In genomic region chr2:20724500-20725053, GRCh38 we compare ENCODE assay signal across 17 cellular contexts. TPM values are rescaled to one million over a fixed set of nuclear protein-coding genes. Genes with fewer than 3 reads are reported as not detected.
DNase-seq lines count a peak whose midpoint lies in the region; ATAC-seq and TF ChIP-seq lines count a peak whose summit lies in the region.
"Had no signal": no experiment of that assay in that cellular context is flagged by ENCODE, and none has a peak within 500 bp of the region (broad histone marks: within the 10 kb centered on the region; RNA-seq: fewer than 3 reads in every experiment).

No MANE protein-coding gene starts in this region.

- DNase-seq in activated CD4-positive, alpha-beta T cell treated with anti-CD3 and anti-CD28 coated beads for 36 hours: no peak
- no peak for DNase-seq in activated CD4-positive, alpha-beta T cell treated with anti-CD3 and anti-CD28 coated beads, Interleukin-2, amount 50 U/mL, for 48 hours
- DNase-seq in mesenchymal stem cell: no peak
- no peak for DNase-seq in thoracic aorta (ENCODE audit: low spot score)
- DNase-seq in AG08395 (ENCODE audit: low spot score): no peak
- no peak for DNase-seq in NCI-H1417 treated with DMSO at 0.1 percent for 48 hours (lab: John Stamatoyannopoulos, UW)
- DNase-seq: AML-193; CD8-positive, alpha-beta memory T cell; DMS 273 treated with DMSO at 0.1 percent for 48 hours; H7 had no signal

- H3K18ac ChIP-seq in mesenchymal stem cell (ENCODE audit: low read depth in 1 of 2, low read length in 2 of 2): no peak overlapping the region

- no peak overlapping the region for H3K27ac Mint-ChIP-seq in activated CD4-positive, alpha-beta T cell treated with anti-CD3 and anti-CD28 coated beads for 36 hours
- peak overlapping the region; percentile 56 for H3K27ac Mint-ChIP-seq in activated T-helper 17 cell treated with anti-CD3 and anti-CD28 coated beads, Interleukin-2, amount 50 U/mL, for 72 hours
- H3K27ac Mint-ChIP-seq: GM23338 had no signal

- peaks cover 6% of the 10 kb centered on the region for H3K9me3 Mint-ChIP-seq in activated CD4-positive, alpha-beta T cell treated with anti-CD3 and anti-CD28 coated beads for 36 hours (ENCODE audit: low read depth)
- H3K9me3 Mint-ChIP-seq in activated T-helper 17 cell treated with anti-CD3 and anti-CD28 coated beads, Interleukin-2, amount 50 U/mL, for 72 hours: no peaks in the 10 kb centered on the region
- H3K9me3 Mint-ChIP-seq: GM23338 had no signal

- H3K4me3 Mint-ChIP-seq in activated CD4-positive, alpha-beta T cell treated with anti-CD3 and anti-CD28 coated beads for 36 hours: no peak overlapping the region
- H3K4me3 Mint-ChIP-seq in activated T-helper 17 cell treated with anti-CD3 and anti-CD28 coated beads, Interleukin-2, amount 50 U/mL, for 72 hours: no peak overlapping the region
- H3K4me3 Mint-ChIP-seq: CD8-positive, alpha-beta memory T cell; GM23338 had no signal

- CTCF ChIA-PET in activated CD4-positive, alpha-beta T cell treated with anti-CD3 and anti-CD28 coated beads for 36 hours (lab: Charles Lee): no interaction called here

- H2BK120ac ChIP-seq in mesenchymal stem cell (ENCODE audit: low read depth, low read length): no peak overlapping the region

- intact Hi-C loops in activated CD4-positive, alpha-beta T cell treated with anti-CD3 and anti-CD28 coated beads for 36 hours (cut with DNase I, micrococcal nuclease): no loop called here

- H2AFZ ChIP-seq in mesenchymal stem cell (ENCODE audit: low read depth, low read length): no peak overlapping the region
- H2AFZ ChIP-seq: GM23338 had no signal

- H3K4ac ChIP-seq in mesenchymal stem cell (ENCODE audit: low read depth in 1 of 2, low read length in 2 of 2): no peak overlapping the region

- H3K4me1 Mint-ChIP-seq in activated CD4-positive, alpha-beta T cell treated with anti-CD3 and anti-CD28 coated beads for 36 hours: peaks cover 4% of the 10 kb centered on the region
- H3K4me1 Mint-ChIP-seq in activated T-helper 17 cell treated with anti-CD3 and anti-CD28 coated beads, Interleukin-2, amount 50 U/mL, for 72 hours: peaks cover 9% of the 10 kb centered on the region
- H3K4me1 Mint-ChIP-seq: GM23338 had no signal

- H3K4me1 ChIP-seq in mesenchymal stem cell (ENCODE audit: control insufficient read depth, insufficient read depth, low read depth, low read length) (peaks cover 5% of the 10 kb centered on the region), thoracic aorta (ENCODE audit: control insufficient read depth in 1 of 2, low read depth in 2 of 2) (peaks cover 30 to 52% of the 10 kb centered on the region in 2 donors)
- H3K4me1 ChIP-seq: BLaER1 had no signal

- no peaks in the 10 kb centered on the region for H3K27me3 Mint-ChIP-seq in activated CD4-positive, alpha-beta T cell treated with anti-CD3 and anti-CD28 coated beads for 36 hours
- H3K27me3 Mint-ChIP-seq in activated T-helper 17 cell treated with anti-CD3 and anti-CD28 coated beads, Interleukin-2, amount 50 U/mL, for 72 hours: no peaks in the 10 kb centered on the region
- H3K27me3 Mint-ChIP-seq: CD8-positive, alpha-beta memory T cell had no signal

- peak; percentile 42 for ATAC-seq in activated CD4-positive, alpha-beta T cell treated with anti-CD3 and anti-CD28 coated beads for 36 hours
- peak; percentile 90 for ATAC-seq in activated T-helper 17 cell treated with anti-CD3 and anti-CD28 coated beads, Interleukin-2, amount 50 U/mL, for 72 hours (replicated peaks)
- ATAC-seq in thoracic aorta (ENCODE audit: insufficient number of reproducible peaks, low FRiP score, low read depth): no peak
- ATAC-seq in GM18511 (IDR thresholded peaks at IDR 0.05; ENCODE audit: unreplicated experiment): no peak
- ATAC-seq: GM23338, HepG2 had no signal

- no peak overlapping the region for H3K9ac ChIP-seq in mesenchymal stem cell (ENCODE audit: low read length)
- H3K9ac ChIP-seq: BLaER1 had no signal

- H2AK5ac ChIP-seq in mesenchymal stem cell (ENCODE audit: low read length, severe bottlenecking): peak overlapping the region; percentile 93

- H3K79me1 ChIP-seq in mesenchymal stem cell (replicated peaks; ENCODE audit: low read length, poor library complexity, severe bottlenecking): peaks cover 8% of the 10 kb centered on the region

- H3K27ac ChIP-seq in mesenchymal stem cell (ENCODE audit: low read length, poor library complexity, severe bottlenecking): peak overlapping the region; percentile 33
- H3K27ac ChIP-seq in thoracic aorta: peak overlapping the region; percentile 68 to 76
- H3K27ac ChIP-seq: 22Rv1, BLaER1 had no signal

- H4K8ac ChIP-seq in mesenchymal stem cell (ENCODE audit: low read length): no peak overlapping the region

- H2BK5ac ChIP-seq in mesenchymal stem cell (ENCODE audit: low read depth, low read length, poor library complexity, severe bottlenecking): no peak overlapping the region

- no peak overlapping the region for H4K91ac ChIP-seq in mesenchymal stem cell (ENCODE audit: low read length)

- H3K9me3 ChIP-seq in mesenchymal stem cell (ENCODE audit: control insufficient read depth, low read length) (peaks cover under 1% of the 10 kb centered on the region), thoracic aorta (no peaks in the 10 kb centered on the region)

- peaks cover 46% of the 10 kb centered on the region for H3K36me3 Mint-ChIP-seq in activated CD4-positive, alpha-beta T cell treated with anti-CD3 and anti-CD28 coated beads for 36 hours (ENCODE audit: low read depth)
- H3K36me3 Mint-ChIP-seq in activated T-helper 17 cell treated with anti-CD3 and anti-CD28 coated beads, Interleukin-2, amount 50 U/mL, for 72 hours (ENCODE audit: low read depth): peaks cover 39% of the 10 kb centered on the region

- no peak overlapping the region for H2BK12ac ChIP-seq in mesenchymal stem cell (ENCODE audit: low read length in 2 of 2)

- H3K27me3 ChIP-seq in mesenchymal stem cell (ENCODE audit: control insufficient read depth in 1 of 2, insufficient read depth in 1 of 2, low read length in 2 of 2) (no peaks in the 10 kb centered on the region), thoracic aorta (replicated peaks; ENCODE audit: insufficient read depth) (no peaks in the 10 kb centered on the region)
- H3K27me3 ChIP-seq: BLaER1 had no signal

- H3K23ac ChIP-seq in mesenchymal stem cell (ENCODE audit: low read length in 2 of 2): no peak overlapping the region

- peaks cover 0 to 7% of the 10 kb centered on the region in 2 experiments for H3K36me3 ChIP-seq in mesenchymal stem cell (ENCODE audit: control insufficient read depth in 1 of 2, insufficient read depth in 2 of 2, low read depth in 1 of 2, low read length in 2 of 2)
- H3K36me3 ChIP-seq in thoracic aorta: no peaks in the 10 kb centered on the region

- 100% methylated on average over 2 of the region's 3 CpGs for WGBS in mesenchymal stem cell

- no peak overlapping the region for H3K14ac ChIP-seq in mesenchymal stem cell (ENCODE audit: low read length in 2 of 2)

- H3K4me2 ChIP-seq in mesenchymal stem cell (ENCODE audit: low read length, poor library complexity, severe bottlenecking): no peak overlapping the region
- H3K4me2 ChIP-seq: BLaER1, GM23338 had no signal

- H2BK15ac ChIP-seq in mesenchymal stem cell (ENCODE audit: low read depth, poor library complexity, severe bottlenecking): no peak overlapping the region

- no peak for TF ChIP-seq CTCF in thoracic aorta (IDR thresholded peaks at IDR 0.05)

- POLR2A ChIA-PET in activated CD4-positive, alpha-beta T cell treated with anti-CD3 and anti-CD28 coated beads for 36 hours (lab: Charles Lee): no interaction called here

- H3K4me3 ChIP-seq in mesenchymal stem cell (ENCODE audit: insufficient read depth in 1 of 2, low read depth in 1 of 2, low read length in 2 of 2): no peak overlapping the region
- H3K4me3 ChIP-seq in thoracic aorta: no peak overlapping the region
- H3K4me3 ChIP-seq: BLaER1, GM23338 had no signal

RNA-seq across cellular contexts. Expression of gene GDF7, which starts 57.6 kb away (rescaled TPM):
- total RNA-seq in activated CD4-positive, alpha-beta T cell treated with anti-CD3 and anti-CD28 coated beads for 36 hours: under 1 TPM in 1 of 2 experiments, not detected in 1; 0.02 TPM
- under 1 TPM; 0.02 to 0.48 TPM for total RNA-seq in activated T-helper 17 cell treated with anti-CD3 and anti-CD28 coated beads, Interleukin-2, amount 50 U/mL, for 72 hours
- 0.23 TPM for polyA plus RNA-seq in mesenchymal stem cell (2013, experiment 1 of 2)
- 0.25 TPM for polyA plus RNA-seq in mesenchymal stem cell (2013, experiment 2 of 2)
- 10 to 100 TPM; 39.7 to 40.7 TPM for total RNA-seq in thoracic aorta
- total RNA-seq: A673; CD8-positive, alpha-beta memory T cell had no signal

Comparison
In these comparisons a context has a peak if more than half of its experiments do, and no peak if none do; other contexts are left out.
1. ATAC-seq: peak in activated CD4-positive, alpha-beta T cell treated with anti-CD3 and anti-CD28 coated beads for 36 hours (single experiment) and activated T-helper 17 cell treated with anti-CD3 and anti-CD28 coated beads, Interleukin-2, amount 50 U/mL, for 72 hours (single experiment); none in thoracic aorta (single experiment) and GM18511 (single experiment).
2. RNA of gene GDF7, which starts 57.6 kb away (total RNA-seq): 39.7 to 40.7 TPM in thoracic aorta; 0.02 to 0.48 TPM in activated T-helper 17 cell treated with anti-CD3 and anti-CD28 coated beads, Interleukin-2, amount 50 U/mL, for 72 hours and 0.02 TPM in activated CD4-positive, alpha-beta T cell treated with anti-CD3 and anti-CD28 coated beads for 36 hours; every median in the first group is over 10 times any median in the second.